8 cellular contexts compared by ENCODE assay signal in genomic region chr7:24572014-24572413, GRCh38. TPM values are rescaled to one million over a fixed set of nuclear protein-coding genes. Genes with fewer than 3 reads are reported as not detected.
DNase-seq lines count a peak whose midpoint lies in the region; ATAC-seq and TF ChIP-seq lines count a peak whose summit lies in the region.

No MANE protein-coding gene starts in this region.

- H3K79me2 ChIP-seq in ACC112 (ENCODE audit: control insufficient read depth, insufficient read depth, low read length, unreplicated experiment) (peaks cover 27% of the 10 kb centered on the region), GM23338 (replicated peaks; ENCODE audit: insufficient read depth) (peaks cover 33% of the 10 kb centered on the region)

- H2AFZ ChIP-seq in ACC112 (ENCODE audit: low read length, unreplicated experiment) (no peak overlapping the region), GM23338 (no peak overlapping the region)

- H3K9me3 ChIP-seq in esophagus muscularis mucosa, result no peaks in the 10 kb centered on the region

- H3K36me3 Mint-ChIP-seq in GM23338 (ENCODE audit: low read depth) (peaks cover 4% of the 10 kb centered on the region; the same call in 2 of the 3 replicates), memory B cell (no peaks in the 10 kb centered on the region)
- peaks cover 3% of the 10 kb centered on the region for H3K36me3 Mint-ChIP-seq in activated naive CD8-positive, alpha-beta T cell treated with anti-CD3 and anti-CD28 coated beads, Interleukin-2, amount 50 U/mL, for 24 hours (ENCODE audit: low read depth)

- H3K4me3 Mint-ChIP-seq in GM23338 (peak overlapping the region; percentile 82), memory B cell (peak overlapping the region; percentile 81)
- peak overlapping the region; percentile 78 for H3K4me3 Mint-ChIP-seq in activated naive CD8-positive, alpha-beta T cell treated with anti-CD3 and anti-CD28 coated beads, Interleukin-2, amount 50 U/mL, for 24 hours

- H3K4me2 ChIP-seq in GM23338, result peak overlapping the region; percentile 87

- peaks cover 62% of the 10 kb centered on the region for H3K4me1 Mint-ChIP-seq in GM23338
- H3K4me1 Mint-ChIP-seq in activated naive CD8-positive, alpha-beta T cell treated with anti-CD3 and anti-CD28 coated beads, Interleukin-2, amount 50 U/mL, for 24 hours, result peaks cover 37% of the 10 kb centered on the region
- H3K4me1 Mint-ChIP-seq in memory B cell, result peaks cover 21% of the 10 kb centered on the region

- H3K9me3 Mint-ChIP-seq in GM23338 (no peaks in the 10 kb centered on the region), memory B cell (no peaks in the 10 kb centered on the region)
- no peaks in the 10 kb centered on the region for H3K9me3 Mint-ChIP-seq in activated naive CD8-positive, alpha-beta T cell treated with anti-CD3 and anti-CD28 coated beads, Interleukin-2, amount 50 U/mL, for 24 hours

- DNase-seq in GM23338 (ENCODE audit: low spot score) (no peak), memory B cell (ENCODE audit: low spot score in 2 of 2) (no peak), mucosa of gallbladder (ENCODE audit: low spot score) (no peak), esophagus muscularis mucosa (ENCODE audit: extremely low spot score) (no peak), SW 1271 (lab: John Stamatoyannopoulos, UW) (no peak), A172 (ENCODE audit: low spot score) (no peak)
- DNase-seq in activated naive CD8-positive, alpha-beta T cell treated with anti-CD3 and anti-CD28 coated beads, Interleukin-2, amount 50 U/mL, for 24 hours, result no peak

- no peak for TF ChIP-seq EP300 in esophagus muscularis mucosa (IDR thresholded peaks at IDR 0.05)

- TF ChIP-seq POLR2A in esophagus muscularis mucosa (IDR thresholded peaks at IDR 0.05; ENCODE audit: low read depth), result no peak

- H3K4me3 ChIP-seq in ACC112 (ENCODE audit: low read depth, low read length), result peak overlapping the region; percentile 90
- H3K4me3 ChIP-seq in GM23338, result peak overlapping the region; percentile 78
- H3K4me3 ChIP-seq in esophagus muscularis mucosa, result peak overlapping the region in 2 of 4 donors; percentile 77 to 91

- 43% methylated on average over 5 of the region's 5 CpGs for WGBS in esophagus muscularis mucosa

- no peak overlapping the region for H3K27ac ChIP-seq in ACC112 (ENCODE audit: low read depth, low read length)
- H3K27ac ChIP-seq in GM23338 (ENCODE audit: low read depth), result no peak overlapping the region
- H3K27ac ChIP-seq in esophagus muscularis mucosa (replicated peaks in 1 of 4), result peak overlapping the region in 1 of 4 donors; percentile 84

- H3K27ac Mint-ChIP-seq in GM23338 (no peak overlapping the region), memory B cell (no peak overlapping the region)
- peak overlapping the region; percentile 77 for H3K27ac Mint-ChIP-seq in activated naive CD8-positive, alpha-beta T cell treated with anti-CD3 and anti-CD28 coated beads, Interleukin-2, amount 50 U/mL, for 24 hours

- no peaks in the 10 kb centered on the region for H3K9me2 ChIP-seq in GM23338 (ENCODE audit: insufficient read depth)

- H3K36me3 ChIP-seq in ACC112 (ENCODE audit: insufficient read depth, low read length), result no peaks in the 10 kb centered on the region
- H3K36me3 ChIP-seq in GM23338 (ENCODE audit: insufficient read depth), result no peaks in the 10 kb centered on the region
- H3K36me3 ChIP-seq in esophagus muscularis mucosa, result no peaks in the 10 kb centered on the region

- H3K4me1 ChIP-seq in ACC112 (ENCODE audit: control insufficient read depth, insufficient read depth, low read length, unreplicated experiment) (peaks cover 26% of the 10 kb centered on the region), GM23338 (ENCODE audit: insufficient read depth) (peaks cover 70% of the 10 kb centered on the region), esophagus muscularis mucosa (peaks cover 5 to 23% (median 14%) of the 10 kb centered on the region in 4 donors)

- ATAC-seq in GM23338 (no peak), memory B cell (ENCODE audit: low read depth) (no peak)
- no peak for ATAC-seq in activated naive CD8-positive, alpha-beta T cell treated with anti-CD3 and anti-CD28 coated beads, Interleukin-2, amount 50 U/mL, for 24 hours

- intact Hi-C loops in esophagus muscularis mucosa (cut with DNase I), result no loop called here

- peaks cover 11% of the 10 kb centered on the region for H3K27me3 Mint-ChIP-seq in GM23338 (ENCODE audit: insufficient read depth, low read depth, poor library complexity)
- peaks cover 28% of the 10 kb centered on the region for H3K27me3 Mint-ChIP-seq in activated naive CD8-positive, alpha-beta T cell treated with anti-CD3 and anti-CD28 coated beads, Interleukin-2, amount 50 U/mL, for 24 hours
- peaks cover 1% of the 10 kb centered on the region for H3K27me3 Mint-ChIP-seq in memory B cell

- H3F3A ChIP-seq in GM23338 (replicated peaks; ENCODE audit: low read depth), result 0 out of 2 replicates have a peak, but pooled peaks cover 7% of the 10 kb centered on the region

- peaks cover 16% of the 10 kb centered on the region; the same call in 1 of the 2 replicates for H4K20me1 ChIP-seq in GM23338 (replicated peaks; ENCODE audit: insufficient read depth)

- peaks cover 32% of the 10 kb centered on the region for H3K27me3 ChIP-seq in ACC112 (ENCODE audit: insufficient read depth, low read length)
- peaks cover 10% of the 10 kb centered on the region for H3K27me3 ChIP-seq in GM23338 (ENCODE audit: insufficient read depth)
- peaks cover 0 to 4% (median 0%) of the 10 kb centered on the region in 4 donors for H3K27me3 ChIP-seq in esophagus muscularis mucosa

- TF ChIP-seq CTCF in GM23338 (conservative IDR thresholded peaks at IDR 0.05; ENCODE audit: low read depth in 2 of 2) (no peak), esophagus muscularis mucosa (IDR thresholded peaks at IDR 0.05) (no peak)

TF ChIP-seq in GM23338, 12 proteins besides CTCF, POLR2A, EP300 and RAD21:
- TF ChIP-seq STAT1 (IDR thresholded peaks at IDR 0.05; ENCODE audit: unreplicated experiment) (no peak), POLR2AphosphoS5 (IDR thresholded peaks at IDR 0.05; ENCODE audit: low read depth) (no peak)
TF ChIP-seq in GM23338: peak in this region for 0.

RNA-seq across cellular contexts. Expression of gene PALS2, which starts 1.2 kb away (rescaled TPM):
- total RNA-seq in GM23338 (2014; rRNA removed; shearing (Covaris generic)), result 47.0 and 51.8 TPM in 2 replicates
- polyA plus RNA-seq in GM23338 (2016; fragmentation: Nextera tagmentation; extraction: Ambion mirVana), result 115 and 125 TPM in 2 replicates
- total RNA-seq in mucosa of gallbladder (250 TPM), esophagus muscularis mucosa (10 to 100 TPM in 3 of 4 donors, 1 to 10 TPM in 1; 9.0 to 16.3 (median 12.4) TPM)
- 30.9 and 38.9 TPM in 2 replicates for total RNA-seq in A172 (2014; rRNA removed; shearing (Covaris generic))
